8 cellular contexts compared by ENCODE assay signal in the genomic region with DNA sequence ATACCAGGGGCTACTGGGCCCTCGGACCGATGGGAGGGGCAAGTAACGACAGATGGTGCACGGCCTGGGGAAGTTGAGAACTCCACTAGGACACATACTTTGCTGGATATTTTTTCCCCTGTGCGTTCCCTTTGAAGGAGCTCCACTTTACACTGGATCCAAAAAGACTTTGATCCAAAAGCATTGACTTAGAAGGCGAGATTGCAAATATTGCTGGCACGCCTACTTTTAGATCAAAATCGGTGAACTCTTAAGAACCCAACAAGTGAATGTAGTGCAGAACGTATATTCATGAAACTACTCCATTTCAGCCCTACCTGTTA. TPM values are rescaled to one million over a fixed set of nuclear protein-coding genes. Genes with fewer than 3 reads are reported as not detected.
DNase-seq lines count a peak whose midpoint lies in the region; ATAC-seq and TF ChIP-seq lines count a peak whose summit lies in the region.

No MANE protein-coding gene starts in this region.

- intact Hi-C loops in CD4-positive, alpha-beta T cell (cut with DNase I, micrococcal nuclease) = loop anchor here (5.0 to 10.0 kb wide), 2 partner anchors 35 to 382 kb away; a partner anchor contains a TSS

- H3K4me1 ChIP-seq in HUES64 (ENCODE audit: insufficient read depth, low read length) = peaks cover 8% of the 10 kb centered on the region

- H3K4me3 Mint-ChIP-seq in CD4-positive, alpha-beta T cell = peak overlapping the region; percentile 83
- peak overlapping the region; percentile 89 for H3K4me3 Mint-ChIP-seq in natural killer cell treated with Interleukin-12 subunit alpha and Interleukin-12 subunit beta and Interleukin-15 and Interleukin-18, amount 100 ng/mL, for 72 hours

- H3K27ac ChIP-seq in CD4-positive, alpha-beta T cell (ENCODE audit: low read depth, low read length) = no peak overlapping the region
- H3K27ac ChIP-seq in HUES64 (ENCODE audit: low read depth, low read length) (peak overlapping the region; percentile 98; the same call in 1 of the 2 replicates), caudate nucleus (ENCODE audit: low read depth, low read length) (peak overlapping the region; percentile 94)

- no peak for TF ChIP-seq CTCF in CD4-positive, alpha-beta T cell (IDR thresholded peaks at IDR 0.05)

- peak overlapping the region; percentile 62 for H3K27ac Mint-ChIP-seq in CD4-positive, alpha-beta T cell
- peak overlapping the region in 1 of 2 donors; percentile 74 for H3K27ac Mint-ChIP-seq in natural killer cell treated with Interleukin-12 subunit alpha and Interleukin-12 subunit beta and Interleukin-15 and Interleukin-18, amount 100 ng/mL, for 72 hours

- 45% methylated on average over 9 of the region's 9 CpGs for WGBS in HUES64

- peak overlapping the region; percentile 69 for H3K4me3 ChIP-seq in HUES64 (ENCODE audit: low read length)

- peaks cover 7% of the 10 kb centered on the region for H3K36me3 Mint-ChIP-seq in CD4-positive, alpha-beta T cell (ENCODE audit: low read depth)
- no peaks in the 10 kb centered on the region for H3K36me3 Mint-ChIP-seq in natural killer cell treated with Interleukin-12 subunit alpha and Interleukin-12 subunit beta and Interleukin-15 and Interleukin-18, amount 100 ng/mL, for 72 hours

- no peaks in the 10 kb centered on the region for H3K27me3 Mint-ChIP-seq in CD4-positive, alpha-beta T cell
- H3K27me3 Mint-ChIP-seq in natural killer cell treated with Interleukin-12 subunit alpha and Interleukin-12 subunit beta and Interleukin-15 and Interleukin-18, amount 100 ng/mL, for 72 hours = no peaks in the 10 kb centered on the region

- ATAC-seq in CD4-positive, alpha-beta T cell (ENCODE audit: poor library complexity) = no peak
- no peak for ATAC-seq in natural killer cell treated with Interleukin-12 subunit alpha and Interleukin-12 subunit beta and Interleukin-15 and Interleukin-18, amount 100 ng/mL, for 72 hours
- no peak for ATAC-seq in HG03432 (IDR thresholded peaks at IDR 0.05; ENCODE audit: unreplicated experiment)
- ATAC-seq in GM21381 (IDR thresholded peaks at IDR 0.05; ENCODE audit: unreplicated experiment) = no peak
- no peak for ATAC-seq in GM18519 (IDR thresholded peaks at IDR 0.05; ENCODE audit: low FRiP score, unreplicated experiment)

- CTCF ChIA-PET in CD4-positive, alpha-beta T cell (lab: Charles Lee) = no interaction called here

- H3K9me3 ChIP-seq in CD4-positive, alpha-beta T cell (ENCODE audit: control insufficient read depth, low read length) = no peaks in the 10 kb centered on the region
- no peaks in the 10 kb centered on the region for H3K9me3 ChIP-seq in HUES64 (ENCODE audit: insufficient read depth, low read depth, low read length)

- no peaks in the 10 kb centered on the region for H3K36me3 ChIP-seq in HUES64 (ENCODE audit: insufficient read depth, low read length)

- peak overlapping the region; percentile 90 for H3K9ac ChIP-seq in HUES64 (ENCODE audit: low read depth, low read length)

- H3K9me3 Mint-ChIP-seq in CD4-positive, alpha-beta T cell = no peaks in the 10 kb centered on the region
- no peaks in the 10 kb centered on the region for H3K9me3 Mint-ChIP-seq in natural killer cell treated with Interleukin-12 subunit alpha and Interleukin-12 subunit beta and Interleukin-15 and Interleukin-18, amount 100 ng/mL, for 72 hours

- H3K4me1 Mint-ChIP-seq in CD4-positive, alpha-beta T cell (ENCODE audit: low read depth) = peaks cover 30% of the 10 kb centered on the region
- peaks cover 14 to 17% of the 10 kb centered on the region in 2 donors for H3K4me1 Mint-ChIP-seq in natural killer cell treated with Interleukin-12 subunit alpha and Interleukin-12 subunit beta and Interleukin-15 and Interleukin-18, amount 100 ng/mL, for 72 hours (ENCODE audit: low read depth in 2 of 2)

- no peaks in the 10 kb centered on the region for H3K27me3 ChIP-seq in CD4-positive, alpha-beta T cell (ENCODE audit: control insufficient read depth, insufficient read depth, low read length)
- H3K27me3 ChIP-seq in HUES64 (ENCODE audit: insufficient read depth, low read length) = no peaks in the 10 kb centered on the region

- POLR2A ChIA-PET in CD4-positive, alpha-beta T cell (lab: Charles Lee) = interaction anchor here (0.6 to 2.0 kb wide), 3 partner anchors 10 to 849 kb away, joined by 3 to 6 read pairs (median 5); no protein-coding TSS in a partner anchor

- no peak for DNase-seq in CD4-positive, alpha-beta T cell
- DNase-seq in caudate nucleus (lab: John Stamatoyannopoulos, UW) (no peak), RPMI8226 (no peak)
- no peak for DNase-seq in natural killer cell treated with Interleukin-12 subunit alpha and Interleukin-12 subunit beta and Interleukin-15 and Interleukin-18, amount 100 ng/mL, for 72 hours (ENCODE audit: low spot score)

RNA-seq across cellular contexts. Expression of a gene that starts 0.4 kb away (rescaled TPM):
- total RNA-seq in CD4-positive, alpha-beta T cell = 10 to 100 TPM; 12.7 to 13.5 TPM
- 65.5 TPM for polyA plus RNA-seq in HUES64 (2013, experiment 1 of 2)
- polyA plus RNA-seq in HUES64 (2013, experiment 2 of 2) = 61.6 TPM
- 10 to 100 TPM; 15.9 to 17.0 TPM for total RNA-seq in natural killer cell treated with Interleukin-12 subunit alpha and Interleukin-12 subunit beta and Interleukin-15 and Interleukin-18, amount 100 ng/mL, for 72 hours
